In the genomic region with DNA sequence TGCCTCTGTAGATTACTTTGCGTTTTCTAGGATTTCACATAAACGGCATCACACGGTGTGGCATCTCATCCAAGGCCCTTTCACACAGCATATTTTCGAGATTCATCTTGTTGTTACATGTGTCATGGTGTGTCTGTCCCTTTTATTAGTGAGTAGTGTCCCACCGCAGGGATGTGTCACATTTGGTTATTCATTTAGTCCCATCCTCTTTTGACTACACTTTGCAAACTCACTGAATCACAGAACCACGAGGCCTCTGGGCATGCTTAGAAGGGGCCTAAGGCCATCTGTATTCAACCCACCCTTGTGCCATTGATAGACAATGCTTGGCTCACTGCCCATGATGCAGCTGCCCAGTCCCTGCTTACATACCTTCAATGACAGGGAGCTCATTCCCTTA, we compare ENCODE assay signal across 26 cellular contexts. TPM values are rescaled to one million over a fixed set of nuclear protein-coding genes. Genes with fewer than 3 reads are reported as not detected.
A peak's percentile ranks its signal among the peaks of the same experiment; 100 is the strongest.
DNase-seq lines count a peak whose midpoint lies in the region; ATAC-seq, FAIRE-seq and TF ChIP-seq lines count a peak whose summit lies in the region.
"Had no signal": no experiment of that assay in that cellular context is flagged by ENCODE, and none has a peak within 500 bp of the region (broad histone marks: within the 10 kb centered on the region; RNA-seq: fewer than 3 reads in every experiment).

No MANE protein-coding gene starts in this region.

- TF ChIP-seq CTCF in GM12878 (IDR thresholded peaks at IDR 0.05 in 2 of 3, conservative IDR thresholded peaks at IDR 0.05 in 1 of 3; ENCODE audit: control insufficient read depth in 2 of 3, extremely low read depth in 1 of 3, insufficient read depth in 1 of 3, low read depth in 3 of 3, low read length in 3 of 3) (no peak), smooth muscle cell (IDR thresholded peaks at IDR 0.05; ENCODE audit: borderline replicate concordance, insufficient read depth, poor library complexity, severe bottlenecking) (no peak)

- TF ChIP-seq POLR2A in GM12878 (IDR thresholded peaks at IDR 0.05; ENCODE audit: low read depth, low read length): no peak

- peak; percentile 14 to 58 for ATAC-seq in activated T-cell treated with anti-CD3 and anti-CD28 coated beads, Interleukin-2, amount 50 U/mL, for 72 hours (replicated peaks in 1 of 2)
- peak; percentile 4; the same call in 1 of the 3 replicates for ATAC-seq in GM12878
- ATAC-seq in stimulated activated effector memory CD8-positive, alpha-beta T cell treated with anti-CD3 and anti-CD28 coated beads, Interleukin-12 subunit alpha, Interleukin-12 subunit beta, amount 100 ng/mL, for 72 hours: peak; percentile 81
- no peak for ATAC-seq in GM18511 (IDR thresholded peaks at IDR 0.05; ENCODE audit: unreplicated experiment)
- ATAC-seq: K562 had no signal

- no peak for FAIRE-seq in GM12878 (lab: Jason Lieb, UNC)
- FAIRE-seq: K562 had no signal

- H3K79me2 ChIP-seq in GM12878 (ENCODE audit: control insufficient read depth, insufficient read depth, low read length) (peaks cover 13% of the 10 kb centered on the region), smooth muscle cell (ENCODE audit: low read depth) (no peaks in the 10 kb centered on the region)

- H3K4me1 ChIP-seq in GM12878 (ENCODE audit: control insufficient read depth, insufficient read depth, low read length): peaks cover 24% of the 10 kb centered on the region
- H3K4me1 ChIP-seq in smooth muscle cell (ENCODE audit: low read depth): no peaks in the 10 kb centered on the region
- H3K4me1 ChIP-seq: neural progenitor cell had no signal

- no peak for TF ChIP-seq EP300 in GM12878 (IDR thresholded peaks at IDR 0.05; ENCODE audit: borderline replicate concordance in 1 of 2, control insufficient read depth in 1 of 2, low read depth in 2 of 2, low read length in 2 of 2)

- H4K20me1 ChIP-seq in GM12878 (ENCODE audit: control insufficient read depth, insufficient read depth) (no peaks in the 10 kb centered on the region), smooth muscle cell (ENCODE audit: low read depth) (no peaks in the 10 kb centered on the region)

- BruUV-seq in GM12878 (replicated peaks; lab: Mats Ljungman, UMichigan): no TSS peak

- no peaks in the 10 kb centered on the region for H3K9me3 ChIP-seq in GM12878 (replicated peaks; ENCODE audit: control insufficient read depth, insufficient read depth, low read length)
- no peaks in the 10 kb centered on the region for H3K9me3 ChIP-seq in smooth muscle cell (replicated peaks; ENCODE audit: low read depth)

- H3K4me3 Mint-ChIP-seq in activated T-cell treated with anti-CD3 and anti-CD28 coated beads, Interleukin-2, amount 50 U/mL, for 72 hours: peak overlapping the region in 1 of 2 donors; percentile 22
- H3K4me3 Mint-ChIP-seq in stimulated activated effector memory CD8-positive, alpha-beta T cell treated with anti-CD3 and anti-CD28 coated beads, Interleukin-12 subunit alpha, Interleukin-12 subunit beta, amount 100 ng/mL, for 72 hours: peak overlapping the region; percentile 14
- H3K4me3 Mint-ChIP-seq: CD14-positive monocyte; T-helper 1 cell treated with Interleukin-12 subunit alpha and Interleukin-12 subunit beta and Interleukin-4 antibody, amounts not matched to agents 30 μg/mL and 1 μg/mL, for 36 hours had no signal

- in situ Hi-C loops in GM12878 (cut with MboI): no loop called here

- RAD21 ChIA-PET in GM12878 (lab: Charles Lee; ENCODE audit: unreplicated experiment): interaction anchor here (0.9 to 8.4 kb wide), 6 partner anchors 11 to 49 kb away, joined by 3 to 132 read pairs (median 4); no protein-coding TSS in a partner anchor

- peak overlapping the region; percentile 59 for H2AFZ ChIP-seq in GM12878 (ENCODE audit: control insufficient read depth, low read depth, low read length)
- H2AFZ ChIP-seq in smooth muscle cell (ENCODE audit: low read depth): no peak overlapping the region
- H2AFZ ChIP-seq: neural progenitor cell had no signal

- 2% methylated on average over 6 of the region's 6 CpGs for WGBS in GM12878 (ENCODE audit: insufficient coverage, insufficient replicate concordance, low lambda C conversion rate, missing lambda C conversion rate)
- WGBS in smooth muscle cell (ENCODE audit: low lambda C conversion rate): 71% methylated on average over 6 of the region's 6 CpGs

- CTCF ChIA-PET in GM12878 (lab: Yijun Ruan, JAX): interaction anchor here (1.1 to 12.8 kb wide), 2 partner anchors 12 to 18 kb away, joined by 6 to 265 read pairs; no protein-coding TSS in a partner anchor

- no peak overlapping the region; the same call in 1 of the 2 replicates for H3K9ac ChIP-seq in GM12878 (ENCODE audit: control insufficient read depth, insufficient read depth, low read length)
- H3K9ac ChIP-seq in smooth muscle cell (ENCODE audit: low read depth): no peak overlapping the region
- H3K9ac ChIP-seq: neural progenitor cell had no signal

- H3K4me1 Mint-ChIP-seq in activated T-cell treated with anti-CD3 and anti-CD28 coated beads, Interleukin-2, amount 50 U/mL, for 72 hours (ENCODE audit: low read depth): peaks cover 27% of the 10 kb centered on the region
- H3K4me1 Mint-ChIP-seq in stimulated activated effector memory CD8-positive, alpha-beta T cell treated with anti-CD3 and anti-CD28 coated beads, Interleukin-12 subunit alpha, Interleukin-12 subunit beta, amount 100 ng/mL, for 72 hours: peaks cover 46% of the 10 kb centered on the region

- no peaks in the 10 kb centered on the region for H3F3A ChIP-seq in smooth muscle cell (ENCODE audit: low read depth)

- intact Hi-C loops in GM12878 (cut with micrococcal nuclease; ENCODE audit: unreplicated experiment): no loop called here
- intact Hi-C loops in posterior cingulate gyrus (cut with DNase I): no loop called here

- POLR2A ChIA-PET in GM12878 (lab: Charles Lee): interaction anchor here (1.3 to 12.5 kb wide), 4 partner anchors 12 to 85 kb away, joined by 3 to 246 read pairs (median 6); no protein-coding TSS in a partner anchor

- TF ChIP-seq RAD21 in GM12878 (IDR thresholded peaks at IDR 0.05; ENCODE audit: insufficient read depth, low read depth, low read length): no peak

- SMC1A ChIA-PET in GM12878 (lab: Charles Lee; ENCODE audit: uncharacterized antibody, unreplicated experiment): interaction anchor here (0.7 to 10.3 kb wide), 5 partner anchors 6 to 48 kb away, joined by 3 to 165 read pairs (median 3); no protein-coding TSS in a partner anchor

- peak in 1 of 2 donors; percentile 18 for DNase-seq in activated T-cell treated with anti-CD3 and anti-CD28 coated beads, Interleukin-2, amount 50 U/mL, for 72 hours
- DNase-seq in activated T-cell treated with anti-CD3 and anti-CD28 coated beads for 4 hours (no peak), LHCN-M2 (ENCODE audit: low read depth) (peak; percentile 46), GM12878 (ENCODE audit: low read depth, low spot score) (no peak), smooth muscle cell (lab: John Stamatoyannopoulos, UW; ENCODE audit: unreplicated experiment) (no peak), posterior cingulate gyrus (no peak)
- DNase-seq in stimulated activated effector memory CD8-positive, alpha-beta T cell treated with anti-CD3 and anti-CD28 coated beads, Interleukin-12 subunit alpha, Interleukin-12 subunit beta, amount 100 ng/mL, for 72 hours (ENCODE audit: low spot score in 2 of 2): no peak
- DNase-seq: ACHN; activated naive CD4-positive, alpha-beta T cell; HCEC 1CT; hypothalamus; NCI-H2029 treated with DMSO at 0.1 percent for 48 hours; NCI-H510A; SIG-M5; stimulated activated naive CD4-positive, alpha-beta T cell treated with Interleukin-2 at 50 U/mL for 16 hours; trophoblast cell; WERI-Rb-1 had no signal

- H3K36me3 ChIP-seq in GM12878 (ENCODE audit: control insufficient read depth in 2 of 2, insufficient read depth in 2 of 2, low read length in 1 of 2) (no peaks in the 10 kb centered on the region), smooth muscle cell (ENCODE audit: low read depth) (no peaks in the 10 kb centered on the region)
- H3K36me3 ChIP-seq: neural progenitor cell, WERI-Rb-1 had no signal

- H3K27me3 ChIP-seq in GM12878 (replicated peaks in 1 of 2; ENCODE audit: control insufficient read depth in 2 of 2, insufficient read depth in 2 of 2, low read length in 1 of 2): no peaks in the 10 kb centered on the region
- H3K27me3 ChIP-seq in smooth muscle cell (ENCODE audit: low read depth): no peaks in the 10 kb centered on the region
- H3K27me3 ChIP-seq: neural progenitor cell had no signal

- no peak overlapping the region for H3K4me3 ChIP-seq in GM12878
- H3K4me3 ChIP-seq in smooth muscle cell: no peak overlapping the region
- H3K4me3 ChIP-seq: K562, neural progenitor cell had no signal

- no peak overlapping the region for H3K27ac ChIP-seq in GM12878 (ENCODE audit: control insufficient read depth, insufficient read depth)
- no peak overlapping the region for H3K27ac ChIP-seq in smooth muscle cell (ENCODE audit: low read depth)
- H3K27ac ChIP-seq: neural progenitor cell, WERI-Rb-1 had no signal

- no peaks in the 10 kb centered on the region for H3K27me3 Mint-ChIP-seq in activated T-cell treated with anti-CD3 and anti-CD28 coated beads, Interleukin-2, amount 50 U/mL, for 72 hours (ENCODE audit: low read depth)

- peaks cover 0 to 4% of the 10 kb centered on the region in 2 donors for H3K36me3 Mint-ChIP-seq in activated T-cell treated with anti-CD3 and anti-CD28 coated beads, Interleukin-2, amount 50 U/mL, for 72 hours (ENCODE audit: insufficient read depth in 2 of 2)
- peaks cover 16% of the 10 kb centered on the region for H3K36me3 Mint-ChIP-seq in stimulated activated effector memory CD8-positive, alpha-beta T cell treated with anti-CD3 and anti-CD28 coated beads, Interleukin-12 subunit alpha, Interleukin-12 subunit beta, amount 100 ng/mL, for 72 hours
- H3K36me3 Mint-ChIP-seq: CD14-positive monocyte, neural progenitor cell had no signal

- H3K9me3 Mint-ChIP-seq in activated T-cell treated with anti-CD3 and anti-CD28 coated beads, Interleukin-2, amount 50 U/mL, for 72 hours: no peaks in the 10 kb centered on the region
- H3K9me3 Mint-ChIP-seq in stimulated activated effector memory CD8-positive, alpha-beta T cell treated with anti-CD3 and anti-CD28 coated beads, Interleukin-12 subunit alpha, Interleukin-12 subunit beta, amount 100 ng/mL, for 72 hours: no peaks in the 10 kb centered on the region
- H3K9me3 Mint-ChIP-seq: CD14-positive monocyte; neural progenitor cell; T-helper 1 cell treated with Interleukin-12 subunit alpha and Interleukin-12 subunit beta and Interleukin-4 antibody, amounts not matched to agents 30 μg/mL and 1 μg/mL, for 36 hours had no signal

- H3K27ac Mint-ChIP-seq in activated T-cell treated with anti-CD3 and anti-CD28 coated beads, Interleukin-2, amount 50 U/mL, for 72 hours: no peak overlapping the region
- H3K27ac Mint-ChIP-seq in stimulated activated effector memory CD8-positive, alpha-beta T cell treated with anti-CD3 and anti-CD28 coated beads, Interleukin-12 subunit alpha, Interleukin-12 subunit beta, amount 100 ng/mL, for 72 hours: peak overlapping the region; percentile 66
- H3K27ac Mint-ChIP-seq: neural progenitor cell; T-helper 1 cell treated with Interleukin-12 subunit alpha and Interleukin-12 subunit beta and Interleukin-4 antibody, amounts not matched to agents 30 μg/mL and 1 μg/mL, for 36 hours had no signal

- no peak overlapping the region; the same call in 1 of the 2 replicates for H3K4me2 ChIP-seq in GM12878 (ENCODE audit: control insufficient read depth, insufficient read depth)
- H3K4me2 ChIP-seq in smooth muscle cell: no peak overlapping the region
- H3K4me2 ChIP-seq: neural progenitor cell had no signal

RNA-seq across cellular contexts. Expression of gene RAC2, which starts 4.2 kb away (rescaled TPM):
- total RNA-seq in activated T-cell treated with anti-CD3 and anti-CD28 coated beads, Interleukin-2, amount 50 U/mL, for 72 hours: 100 to 1,000 TPM; 620 to 681 TPM
- 0.69 and 1.1 TPM in 2 replicates for total RNA-seq in LHCN-M2 (2014; rRNA removed)
- polyA plus RNA-seq in LHCN-M2 (2012): 0.91 TPM
- total RNA-seq in GM12878 (2013; cell fraction: nucleolus; rRNA removed): 143 and 150 TPM in 2 replicates
- 251 and 282 TPM in 2 replicates for total RNA-seq in GM12878 (2014; rRNA removed)
- total RNA-seq in GM12878 (2014; rRNA removed; fragmentation: Illumina TruSeq; extraction: Trizol): 135 and 149 TPM in 2 replicates
- total RNA-seq in GM12878 (2021): 382 and 386 TPM in 2 replicates
- 314 TPM for polyA plus RNA-seq in GM12878 (2011; ENCODE audit: low read depth)
- 84.4 and 296 TPM in 2 replicates for polyA plus RNA-seq in GM12878 (2011; rRNA removed)
- 317 and 416 TPM in 2 replicates for polyA plus RNA-seq in GM12878 (2011; cell fraction: cytosol; rRNA removed)
- polyA plus RNA-seq in GM12878 (2011; cell fraction: nucleus; rRNA removed): 561 and 566 TPM in 2 replicates
- 512 and 607 TPM in 2 replicates for polyA plus RNA-seq in GM12878 (2012)
- polyA plus RNA-seq in GM12878 (2014; fragmentation: Illumina TruSeq; extraction: Trizol): 166 and 339 TPM in 2 replicates
- polyA plus RNA-seq in GM12878 (2014; fragmentation: Nextera tagmentation; extraction: Ambion mirVana): 100 to 1,000 TPM; 102 to 108 TPM
- polyA plus RNA-seq in GM12878 (2014; rRNA removed): 313 and 369 TPM in 2 replicates
- 100 to 1,000 TPM; 320 to 330 TPM for polyA plus RNA-seq in GM12878 (2016; fragmentation: Nextera tagmentation; extraction: Ambion mirVana)
- 200 and 233 TPM in 2 replicates for polyA minus RNA-seq in GM12878 (2011; rRNA and poly(A)+ RNA removed)
- 155 and 158 TPM in 2 replicates for polyA minus RNA-seq in GM12878 (2011; cell fraction: cytosol; rRNA and poly(A)+ RNA removed)
- polyA minus RNA-seq in GM12878 (2011; cell fraction: nucleus; rRNA and poly(A)+ RNA removed): 185 and 303 TPM in 2 replicates
- total RNA-seq in smooth muscle cell: 3.6 and 6.5 TPM in 2 replicates
- 3.3 and 4.0 TPM in 2 replicates for polyA plus RNA-seq in smooth muscle cell

RNA-seq across cellular contexts. Expression of gene CYTH4, which starts 34.1 kb away (rescaled TPM):
- total RNA-seq in activated T-cell treated with anti-CD3 and anti-CD28 coated beads, Interleukin-2, amount 50 U/mL, for 72 hours: 10 to 100 TPM; 71.9 to 87.5 TPM
- total RNA-seq in LHCN-M2 (2014; rRNA removed) (not detected in 2 replicates), GM12878 (2014; rRNA removed) (23.2 TPM in 2 replicates), GM12878 (2014; rRNA removed; fragmentation: Illumina TruSeq; extraction: Trizol) (17.2 and 18.3 TPM in 2 replicates), GM12878 (2021) (25.8 and 26.0 TPM in 2 replicates), smooth muscle cell (not detected in 2 replicates)
- polyA plus RNA-seq in LHCN-M2 (2012): not detected
- total RNA-seq in GM12878 (2013; cell fraction: nucleolus; rRNA removed): 94.2 and 114 TPM in 2 replicates
- 7.0 TPM for polyA plus RNA-seq in GM12878 (2011; ENCODE audit: low read depth)
- polyA plus RNA-seq in GM12878 (2011; rRNA removed) (19.4 and 24.1 TPM in 2 replicates), GM12878 (2014; fragmentation: Illumina TruSeq; extraction: Trizol) (9.1 and 16.6 TPM in 2 replicates), GM12878 (2014; fragmentation: Nextera tagmentation; extraction: Ambion mirVana) (1 to 10 TPM; 1.5 to 1.8 TPM), GM12878 (2014; rRNA removed) (23.6 and 27.3 TPM in 2 replicates), GM12878 (2016; fragmentation: Nextera tagmentation; extraction: Ambion mirVana) (10 to 100 TPM; 12.4 TPM), smooth muscle cell (not detected in 2 replicates)
- polyA plus RNA-seq in GM12878 (2011; cell fraction: cytosol; rRNA removed): 22.7 and 30.1 TPM in 2 replicates
- polyA plus RNA-seq in GM12878 (2011; cell fraction: nucleus; rRNA removed): 148 and 167 TPM in 2 replicates
- 15.7 and 21.2 TPM in 2 replicates for polyA plus RNA-seq in GM12878 (2012)
- polyA minus RNA-seq in GM12878 (2011; rRNA and poly(A)+ RNA removed): 14.9 and 23.6 TPM in 2 replicates
- 5.5 and 6.7 TPM in 2 replicates for polyA minus RNA-seq in GM12878 (2011; cell fraction: cytosol; rRNA and poly(A)+ RNA removed)
- 23.1 and 31.4 TPM in 2 replicates for polyA minus RNA-seq in GM12878 (2011; cell fraction: nucleus; rRNA and poly(A)+ RNA removed)
- total RNA-seq: kidney epithelial cell, renal cortical epithelial cell had no signal

RNA-seq across cellular contexts. Expression of gene SSTR3, which starts 36.0 kb away (rescaled TPM):
- 10 to 100 TPM in 1 of 2 donors, 1 to 10 TPM in 1; 10.0 to 14.6 TPM for total RNA-seq in activated T-cell treated with anti-CD3 and anti-CD28 coated beads, Interleukin-2, amount 50 U/mL, for 72 hours
- total RNA-seq in LHCN-M2 (2014; rRNA removed) (not detected in 2 replicates), GM12878 (2014; rRNA removed) (3.6 and 4.5 TPM in 2 replicates), GM12878 (2014; rRNA removed; fragmentation: Illumina TruSeq; extraction: Trizol) (2.5 and 2.8 TPM in 2 replicates), GM12878 (2021) (4.5 TPM in 2 replicates), smooth muscle cell (not detected in 2 replicates)
- polyA plus RNA-seq in LHCN-M2 (2012): not detected
- 12.3 and 12.5 TPM in 2 replicates for total RNA-seq in GM12878 (2013; cell fraction: nucleolus; rRNA removed)
- 2.6 TPM for polyA plus RNA-seq in GM12878 (2011; ENCODE audit: low read depth)
- polyA plus RNA-seq in GM12878 (2011; rRNA removed) (3.6 and 4.3 TPM in 2 replicates), GM12878 (2014; fragmentation: Illumina TruSeq; extraction: Trizol) (1.6 and 2.3 TPM in 2 replicates), GM12878 (2014; fragmentation: Nextera tagmentation; extraction: Ambion mirVana) (under 1 TPM; 0.03 to 0.46 TPM), GM12878 (2014; rRNA removed) (4.0 and 4.3 TPM in 2 replicates), GM12878 (2016; fragmentation: Nextera tagmentation; extraction: Ambion mirVana) (1 to 10 TPM in 1 of 2 experiments, under 1 TPM in 1; 0.74 to 1.2 TPM), smooth muscle cell (not detected in 2 replicates)
- polyA plus RNA-seq in GM12878 (2011; cell fraction: cytosol; rRNA removed): 4.7 and 5.3 TPM in 2 replicates
- 10.9 and 11.1 TPM in 2 replicates for polyA plus RNA-seq in GM12878 (2011; cell fraction: nucleus; rRNA removed)
- polyA plus RNA-seq in GM12878 (2012): 5.5 and 6.9 TPM in 2 replicates
- 6.1 and 11.3 TPM in 2 replicates for polyA minus RNA-seq in GM12878 (2011; rRNA and poly(A)+ RNA removed)
- polyA minus RNA-seq in GM12878 (2011; cell fraction: cytosol; rRNA and poly(A)+ RNA removed): 2.7 and 3.5 TPM in 2 replicates
- polyA minus RNA-seq in GM12878 (2011; cell fraction: nucleus; rRNA and poly(A)+ RNA removed): 3.1 and 4.2 TPM in 2 replicates
- total RNA-seq: aorta, fibroblast of villous mesenchyme, K562, kidney epithelial cell had no signal
- polyA plus RNA-seq: aorta, CD14-positive monocyte had no signal

Comparison
In these comparisons a context has a peak if more than half of its experiments do, and no peak if none do; other contexts are left out.
1. RNA of gene RAC2, which starts 4.2 kb away (total RNA-seq): 620 to 681 TPM in activated T-cell treated with anti-CD3 and anti-CD28 coated beads, Interleukin-2, amount 50 U/mL, for 72 hours and 135 to 386 TPM in GM12878; 3.6 to 6.5 TPM in smooth muscle cell and 0.69 to 1.1 TPM in LHCN-M2; every median in the first group is over 10 times any median in the second.
2. RNA of gene CYTH4, which starts 34.1 kb away (total RNA-seq): 71.9 to 87.5 TPM in activated T-cell treated with anti-CD3 and anti-CD28 coated beads, Interleukin-2, amount 50 U/mL, for 72 hours and 17.2 to 114 TPM in GM12878; not detected in LHCN-M2 and not detected in smooth muscle cell; every median in the first group is over 10 times any median in the second.